ENCODE assay signal across 33 cellular contexts in genomic region chr19:4673216-4673615, GRCh38.
"Had no signal": no experiment of that assay in that cellular context is flagged by ENCODE, and none has a peak within 500 bp of the region (broad histone marks: within the 10 kb centered on the region; RNA-seq: fewer than 3 reads in every experiment).

No MANE protein-coding gene starts in this region.

- H3K9me3 Mint-ChIP-seq: activated CD4-positive, alpha-beta T cell treated with anti-CD3 and anti-CD28 coated beads, Interleukin-2, amount 10 ng/mL, durations not matched to agents 7 days and 5 days; activated naive CD8-positive, alpha-beta T cell treated with anti-CD3 and anti-CD28 coated beads for 36 hours; activated T-cell treated with anti-CD3 and anti-CD28 coated beads, Interleukin-2, amount 50 U/mL, for 4 hours; central memory CD8-positive, alpha-beta T cell had no signal

- H3K4me3 ChIP-seq: ascending aorta, cardiac muscle cell, MG63, Peyer's patch had no signal

- H3K27ac Mint-ChIP-seq: activated CD4-positive, alpha-beta T cell treated with anti-CD3 and anti-CD28 coated beads for 36 hours; activated CD4-positive, alpha-beta T cell treated with anti-CD3 and anti-CD28 coated beads, Interleukin-2, amount 10 ng/mL, durations not matched to agents 7 days and 5 days; activated CD8-positive, alpha-beta T cell treated with anti-CD3 and anti-CD28 coated beads, Interleukin-2, amount 10 ng/mL, durations not matched to agents 7 days and 5 days; activated naive CD8-positive, alpha-beta T cell treated with anti-CD3 and anti-CD28 coated beads for 36 hours had no signal

- H3K9me3 ChIP-seq: ascending aorta, MG63, Peyer's patch had no signal

- H3K4me3 Mint-ChIP-seq: activated CD4-positive, alpha-beta T cell treated with anti-CD3 and anti-CD28 coated beads for 36 hours; activated CD4-positive, alpha-beta T cell treated with anti-CD3 and anti-CD28 coated beads, Interleukin-2, amount 10 ng/mL, durations not matched to agents 7 days and 5 days; activated CD8-positive, alpha-beta T cell treated with anti-CD3 and anti-CD28 coated beads, Interleukin-2, amount 10 ng/mL, durations not matched to agents 7 days and 5 days; activated naive CD8-positive, alpha-beta T cell treated with anti-CD3 and anti-CD28 coated beads for 36 hours; activated T-cell treated with anti-CD3 and anti-CD28 coated beads, Interleukin-2, amount 50 U/mL, for 4 hours; central memory CD8-positive, alpha-beta T cell had no signal

- DNase-seq: activated CD4-positive, alpha-beta T cell treated with anti-CD3 and anti-CD28 coated beads for 36 hours; activated CD4-positive, alpha-beta T cell treated with anti-CD3 and anti-CD28 coated beads, Interleukin-2, amount 10 ng/mL, durations not matched to agents 7 days and 5 days; activated CD4-positive, alpha-beta T cell treated with anti-CD3 and anti-CD28 coated beads, Interleukin-2, amount 50 U/mL, for 48 hours; activated CD8-positive, alpha-beta T cell treated with anti-CD3 and anti-CD28 coated beads, Interleukin-2, amount 10 ng/mL, durations not matched to agents 7 days and 5 days; activated effector memory CD4-positive, alpha-beta T cell treated with Interleukin-2 at 50 U/mL for 16 hours; activated naive CD4-positive, alpha-beta T cell treated with anti-CD3 and anti-CD28 coated beads, Interleukin-2, amount 50 U/mL, for 16 hours; activated naive CD8-positive, alpha-beta T cell treated with anti-CD3 and anti-CD28 coated beads for 36 hours; activated T-cell treated with anti-CD3 and anti-CD28 coated beads, Interleukin-2, amount 50 U/mL, for 4 hours; amygdala; Kasumi-1; KG1; MG63; NCI-H1048; NCI-H1105 treated with DMSO at 0.1 percent for 48 hours; NCI-H1436; NCI-H1694; NCI-H1930; NCI-H2081 treated with DMSO at 0.1 percent for 48 hours; NCI-H226; NCI-H446 treated with DMSO at 0.1 percent for 48 hours; NCI-H524; Peyer's patch; RPMI8226; SIG-M5; SW 1271; T-helper 1 cell; T1000 had no signal

- ATAC-seq: activated CD4-positive, alpha-beta T cell treated with anti-CD3 and anti-CD28 coated beads for 36 hours; activated CD4-positive, CD25-positive, alpha-beta regulatory T cell treated with anti-CD3 and anti-CD28 coated beads, Interleukin-2, amount 50 U/mL, for 24 hours; activated CD8-positive, alpha-beta T cell treated with anti-CD3 and anti-CD28 coated beads, Interleukin-2, amount 10 ng/mL, durations not matched to agents 7 days and 5 days; activated T-cell treated with anti-CD3 and anti-CD28 coated beads, Interleukin-2, amount 50 U/mL, for 4 hours; Right ventricle myocardium inferior; SK-N-SH treated with all-trans-retinoic acid at 6 μM for 48 hours had no signal

- H3K27ac ChIP-seq: ascending aorta, cardiac muscle cell, Peyer's patch had no signal

- H3K27me3 ChIP-seq: ascending aorta, cardiac muscle cell, MG63, Peyer's patch had no signal

- H3K27me3 Mint-ChIP-seq: activated CD4-positive, alpha-beta T cell treated with anti-CD3 and anti-CD28 coated beads for 36 hours; activated CD4-positive, alpha-beta T cell treated with anti-CD3 and anti-CD28 coated beads, Interleukin-2, amount 10 ng/mL, durations not matched to agents 7 days and 5 days; activated naive CD8-positive, alpha-beta T cell treated with anti-CD3 and anti-CD28 coated beads for 36 hours; central memory CD8-positive, alpha-beta T cell had no signal
